9 cellular contexts compared by ENCODE assay signal in genomic region chr10:3094565-3095168, GRCh38. TPM values are rescaled to one million over a fixed set of nuclear protein-coding genes. Genes with fewer than 3 reads are reported as not detected.
A peak's percentile ranks its signal among the peaks of the same experiment; 100 is the strongest.
DNase-seq lines count a peak whose midpoint lies in the region; ATAC-seq, FAIRE-seq and TF ChIP-seq lines count a peak whose summit lies in the region.
"Had no signal": no experiment of that assay in that cellular context is flagged by ENCODE, and none has a peak within 500 bp of the region (broad histone marks: within the 10 kb centered on the region; RNA-seq: fewer than 3 reads in every experiment).

No MANE protein-coding gene starts in this region.

- H2BK15ac ChIP-seq in mesenchymal stem cell (ENCODE audit: low read depth, poor library complexity, severe bottlenecking), result no peak overlapping the region

- TF ChIP-seq POLR2A in HepG2 (IDR thresholded peaks at IDR 0.05; ENCODE audit: insufficient read depth in 1 of 2, low read depth in 2 of 2, low read length in 2 of 2), result no peak
- TF ChIP-seq POLR2A in right lobe of liver (IDR thresholded peaks at IDR 0.05), result no peak
- TF ChIP-seq POLR2A in GM12878 (IDR thresholded peaks at IDR 0.05; ENCODE audit: low read depth, low read length), result no peak
- no peak for TF ChIP-seq POLR2A in uterus (IDR thresholded peaks at IDR 0.05)

- TF ChIP-seq EP300 in HepG2 (IDR thresholded peaks at IDR 0.05; ENCODE audit: low read depth in 2 of 2, low read length in 2 of 2), result no peak
- TF ChIP-seq EP300 in HepG2 (CRISPR knock-in tag; IDR thresholded peaks at IDR 0.05; ENCODE audit: borderline replicate concordance), result no peak
- no peak for TF ChIP-seq EP300 in GM12878 (IDR thresholded peaks at IDR 0.05; ENCODE audit: borderline replicate concordance in 1 of 2, control insufficient read depth in 1 of 2, low read depth in 2 of 2, low read length in 2 of 2)

- H2AFZ ChIP-seq in HepG2 (ENCODE audit: low read length), result no peak overlapping the region
- H2AFZ ChIP-seq in GM12878 (ENCODE audit: control insufficient read depth, low read depth, low read length), result no peak overlapping the region
- no peak overlapping the region for H2AFZ ChIP-seq in mesenchymal stem cell (ENCODE audit: low read depth, low read length)

- H2BK12ac ChIP-seq in mesenchymal stem cell (ENCODE audit: low read length in 2 of 2), result peak overlapping the region in 1 of 2 experiments; percentile 57

- TF ChIP-seq RAD21 in HepG2 (CRISPR knock-in tag; IDR thresholded peaks at IDR 0.05) (no peak), GM12878 (IDR thresholded peaks at IDR 0.05; ENCODE audit: insufficient read depth, low read depth, low read length) (no peak)

- H3K27me3 ChIP-seq in HepG2 (ENCODE audit: control insufficient read depth in 1 of 2, insufficient read depth in 2 of 2, low read length in 2 of 2), result no peaks in the 10 kb centered on the region; a peak in 1 of 5 replicates
- H3K27me3 ChIP-seq in right lobe of liver, result no peaks in the 10 kb centered on the region
- H3K27me3 ChIP-seq in GM12878 (replicated peaks in 1 of 2; ENCODE audit: control insufficient read depth in 2 of 2, insufficient read depth in 2 of 2, low read length in 1 of 2), result no peaks in the 10 kb centered on the region
- H3K27me3 ChIP-seq in mesenchymal stem cell (ENCODE audit: control insufficient read depth in 1 of 2, insufficient read depth in 1 of 2, low read length in 2 of 2), result no peaks in the 10 kb centered on the region
- no peaks in the 10 kb centered on the region for H3K27me3 ChIP-seq in uterus
- no peaks in the 10 kb centered on the region for H3K27me3 ChIP-seq in SJCRH30

- SMC1A ChIA-PET in GM12878 (lab: Charles Lee; ENCODE audit: uncharacterized antibody, unreplicated experiment), result no interaction called here

- intact Hi-C loops in HepG2 (cut with micrococcal nuclease; ENCODE audit: unreplicated experiment) (no loop called here), right lobe of liver (cut with DNase I) (no loop called here), GM12878 (cut with micrococcal nuclease; ENCODE audit: unreplicated experiment) (no loop called here), uterus (cut with DNase I; ENCODE audit: low total_unique reads) (no loop called here)

- no peak for ATAC-seq in HepG2
- ATAC-seq in right lobe of liver, result no peak
- ATAC-seq in GM12878, result no peak
- no peak for ATAC-seq in GM19023 (IDR thresholded peaks at IDR 0.05; ENCODE audit: unreplicated experiment)

- peak overlapping the region in 1 of 2 experiments; percentile 68 for H3K18ac ChIP-seq in mesenchymal stem cell (ENCODE audit: low read depth in 1 of 2, low read length in 2 of 2)

- no peak overlapping the region for H4K8ac ChIP-seq in mesenchymal stem cell (ENCODE audit: low read length)

- CTCF ChIA-PET in HepG2 (lab: Yijun Ruan, JAX; ENCODE audit: low intra/inter-chr PET ratio, low total read pairs), result no interaction called here
- CTCF ChIA-PET in GM12878 (lab: Yijun Ruan, JAX), result interaction anchor here (1.1 kb wide), 1 partner anchor 51 kb away, joined by 3 read pairs; no protein-coding TSS in a partner anchor

- H4K20me1 ChIP-seq in HepG2 (ENCODE audit: insufficient read depth, low read length) (no peaks in the 10 kb centered on the region), GM12878 (ENCODE audit: control insufficient read depth, insufficient read depth) (peaks cover 8% of the 10 kb centered on the region)

- RAD21 ChIA-PET in GM12878 (lab: Charles Lee; ENCODE audit: unreplicated experiment), result no interaction called here

- in situ Hi-C loops in HepG2 (cut with HindIII; ENCODE audit: extremely low pct_ligation_motif_present, low pct_unique_long_range_greater_than_20kb) (no loop called here), GM12878 (cut with MboI) (no loop called here)

- H3K4ac ChIP-seq in mesenchymal stem cell (ENCODE audit: low read depth in 1 of 2, low read length in 2 of 2), result peak overlapping the region; percentile 53 to 62

- H3K79me2 ChIP-seq in HepG2 (ENCODE audit: insufficient read depth, low read length) (no peaks in the 10 kb centered on the region), GM12878 (ENCODE audit: control insufficient read depth, insufficient read depth, low read length) (peaks cover 57% of the 10 kb centered on the region)

- H3K9me3 ChIP-seq in HepG2 (ENCODE audit: low read length) (no peaks in the 10 kb centered on the region), right lobe of liver (no peaks in the 10 kb centered on the region), GM12878 (replicated peaks; ENCODE audit: control insufficient read depth, insufficient read depth, low read length) (no peaks in the 10 kb centered on the region), mesenchymal stem cell (ENCODE audit: control insufficient read depth, low read length) (no peaks in the 10 kb centered on the region), uterus (no peaks in the 10 kb centered on the region), SJCRH30 (replicated peaks) (no peaks in the 10 kb centered on the region)

- no peak overlapping the region for H3K9ac ChIP-seq in HepG2 (ENCODE audit: insufficient read depth, low read depth, low read length)
- H3K9ac ChIP-seq in GM12878 (ENCODE audit: control insufficient read depth, insufficient read depth, low read length), result no peak overlapping the region
- peak overlapping the region; percentile 84 for H3K9ac ChIP-seq in mesenchymal stem cell (ENCODE audit: low read length)

- BruUV-seq in HepG2 (replicated peaks; lab: Mats Ljungman, UMichigan), result no TSS peak
- no TSS peak for BruUV-seq in GM12878 (replicated peaks; lab: Mats Ljungman, UMichigan)

- H2BK120ac ChIP-seq in mesenchymal stem cell (ENCODE audit: low read depth, low read length), result peak overlapping the region; percentile 52

- peaks cover 3% of the 10 kb centered on the region for H3K79me1 ChIP-seq in mesenchymal stem cell (replicated peaks; ENCODE audit: low read length, poor library complexity, severe bottlenecking)

- no peak overlapping the region for H3K23ac ChIP-seq in mesenchymal stem cell (ENCODE audit: low read length in 2 of 2)

- no peak overlapping the region for H4K91ac ChIP-seq in mesenchymal stem cell (ENCODE audit: low read length)

- DNase-seq in HepG2 (ENCODE audit: low spot score), result peak; percentile 16
- no peak for DNase-seq in right lobe of liver
- DNase-seq in GM12878 (ENCODE audit: low read depth, low spot score), result no peak
- peak; percentile 30 for DNase-seq in mesenchymal stem cell
- DNase-seq in uterus, result no peak
- no peak for DNase-seq in SJCRH30
- DNase-seq in Ammon's horn (ENCODE audit: low spot score), result no peak

- WGBS in HepG2 (ENCODE audit: low lambda C conversion rate), result 63% methylated on average over 4 of the region's 6 CpGs
- 37% methylated on average over 6 of the region's 6 CpGs for WGBS in right lobe of liver (ENCODE audit: insufficient coverage, low coverage, low lambda C conversion rate, missing lambda C conversion rate)
- 97% methylated on average over 6 of the region's 6 CpGs for WGBS in GM12878 (ENCODE audit: insufficient coverage, insufficient replicate concordance, low lambda C conversion rate, missing lambda C conversion rate)
- 28% methylated on average over 6 of the region's 6 CpGs for WGBS in mesenchymal stem cell

- no peak overlapping the region for H3K4me2 ChIP-seq in HepG2 (ENCODE audit: low read depth, low read length)
- H3K4me2 ChIP-seq in GM12878 (ENCODE audit: control insufficient read depth, insufficient read depth), result no peak overlapping the region
- no peak overlapping the region for H3K4me2 ChIP-seq in mesenchymal stem cell (ENCODE audit: low read length, poor library complexity, severe bottlenecking)

- H3K4me3 ChIP-seq in HepG2 (replicated peaks in 1 of 3; ENCODE audit: insufficient read depth in 1 of 3, low read depth in 2 of 3, low read length in 3 of 3), result no peak overlapping the region
- no peak overlapping the region for H3K4me3 ChIP-seq in right lobe of liver
- H3K4me3 ChIP-seq in GM12878, result no peak overlapping the region
- H3K4me3 ChIP-seq in mesenchymal stem cell (ENCODE audit: insufficient read depth in 1 of 2, low read depth in 1 of 2, low read length in 2 of 2), result peak overlapping the region in 1 of 2 experiments; percentile 50
- H3K4me3 ChIP-seq in uterus, result no peak overlapping the region
- no peak overlapping the region for H3K4me3 ChIP-seq in SJCRH30

- H2AK5ac ChIP-seq in mesenchymal stem cell (ENCODE audit: low read length, severe bottlenecking), result peak overlapping the region; percentile 89

- H2BK5ac ChIP-seq in mesenchymal stem cell (ENCODE audit: low read depth, low read length, poor library complexity, severe bottlenecking), result peak overlapping the region; percentile 86

- H3K4me1 ChIP-seq in HepG2 (ENCODE audit: insufficient read depth, low read length) (peaks cover 52% of the 10 kb centered on the region), right lobe of liver (no peaks in the 10 kb centered on the region), GM12878 (ENCODE audit: control insufficient read depth, insufficient read depth, low read length) (peaks cover 26% of the 10 kb centered on the region), mesenchymal stem cell (ENCODE audit: control insufficient read depth, insufficient read depth, low read depth, low read length) (peaks cover 51% of the 10 kb centered on the region), uterus (peaks cover 3 to 10% of the 10 kb centered on the region in 2 donors), SJCRH30 (no peaks in the 10 kb centered on the region)

- POLR2A ChIA-PET in HepG2 (lab: Yijun Ruan, JAX) (interaction anchor here (1.5 kb wide), 1 partner anchor 78 kb away, joined by 3 read pairs; the partner anchor contains the start of gene PITRM1), GM12878 (lab: Charles Lee) (no interaction called here)

- H3K36me3 ChIP-seq in HepG2 (replicated peaks in 1 of 2; ENCODE audit: control insufficient read depth in 1 of 2, insufficient read depth in 2 of 2, low read length in 2 of 2) (no peaks in the 10 kb centered on the region), right lobe of liver (no peaks in the 10 kb centered on the region), GM12878 (ENCODE audit: control insufficient read depth in 2 of 2, insufficient read depth in 2 of 2, low read length in 1 of 2) (peaks cover 13 to 23% of the 10 kb centered on the region in 2 experiments), mesenchymal stem cell (ENCODE audit: control insufficient read depth in 1 of 2, insufficient read depth in 2 of 2, low read depth in 1 of 2, low read length in 2 of 2) (peaks cover 0 to 2% of the 10 kb centered on the region in 2 experiments), uterus (no peaks in the 10 kb centered on the region), SJCRH30 (no peaks in the 10 kb centered on the region)

- H3K27ac ChIP-seq in HepG2 (ENCODE audit: extremely low read length, insufficient read depth, low read length) (peak overlapping the region; percentile 59), right lobe of liver (peak overlapping the region in 1 of 3 donors; percentile 2), GM12878 (ENCODE audit: control insufficient read depth, insufficient read depth) (peak overlapping the region; percentile 22; the same call in 1 of the 2 replicates), mesenchymal stem cell (ENCODE audit: low read length, poor library complexity, severe bottlenecking) (peak overlapping the region; percentile 98), uterus (peak overlapping the region; percentile 83 to 95), SJCRH30 (no peak overlapping the region)

- no peak overlapping the region for H3K14ac ChIP-seq in mesenchymal stem cell (ENCODE audit: low read length in 2 of 2)

- FAIRE-seq in HepG2 (lab: Jason Lieb, UNC) (no peak), GM12878 (lab: Jason Lieb, UNC) (no peak)
- FAIRE-seq: urothelium cell line had no signal

- no peak for TF ChIP-seq CTCF in HepG2 (CRISPR knock-in tag; IDR thresholded peaks at IDR 0.05)
- TF ChIP-seq CTCF in right lobe of liver (IDR thresholded peaks at IDR 0.05), result no peak
- no peak for TF ChIP-seq CTCF in GM12878 (IDR thresholded peaks at IDR 0.05 in 2 of 3, conservative IDR thresholded peaks at IDR 0.05 in 1 of 3; ENCODE audit: control insufficient read depth in 2 of 3, extremely low read depth in 1 of 3, insufficient read depth in 1 of 3, low read depth in 3 of 3, low read length in 3 of 3)
- TF ChIP-seq CTCF in uterus (IDR thresholded peaks at IDR 0.05), result no peak

RNA-seq across cellular contexts. Expression of gene PFKP, which starts 27.3 kb away (rescaled TPM):
- total RNA-seq in HepG2 (2016; rRNA removed; fragmentation: Illumina TruSeq; extraction: Trizol), result 0.80 and 1.3 TPM in 2 replicates
- total RNA-seq in HepG2 (2016; cell fraction: cytosol; rRNA removed; fragmentation: Illumina TruSeq; extraction: Trizol; ENCODE audit: low read depth), result 0.26 and 0.51 TPM in 2 replicates
- total RNA-seq in HepG2 (2016; cell fraction: insoluble cytoplasmic fraction; rRNA removed; fragmentation: Illumina TruSeq; extraction: Trizol), result 0.52 and 0.78 TPM in 2 replicates
- 0.72 and 1.1 TPM in 2 replicates for total RNA-seq in HepG2 (2016; cell fraction: membrane; rRNA removed; fragmentation: Illumina TruSeq; extraction: Trizol)
- total RNA-seq in HepG2 (2016; cell fraction: nucleus; rRNA removed; fragmentation: Illumina TruSeq; extraction: Trizol), result 1.5 and 2.3 TPM in 2 replicates
- 1.9 and 2.4 TPM in 2 replicates for polyA plus RNA-seq in HepG2 (2011; rRNA removed)
- 1.1 and 2.1 TPM in 2 replicates for polyA plus RNA-seq in HepG2 (2011; cell fraction: cytosol; rRNA removed)
- polyA plus RNA-seq in HepG2 (2011; cell fraction: nucleus; rRNA removed), result 4.2 and 9.0 TPM in 2 replicates
- polyA plus RNA-seq in HepG2 (2012), result 1.1 and 1.3 TPM in 2 replicates
- 0.06 and 0.10 TPM in 2 replicates for polyA plus RNA-seq in HepG2 (2016; cell fraction: cytosol; fragmentation: Illumina TruSeq; extraction: Trizol; ENCODE audit: low read depth)
- 0.36 and 0.66 TPM in 2 replicates for polyA plus RNA-seq in HepG2 (2016; cell fraction: insoluble cytoplasmic fraction; fragmentation: Illumina TruSeq; extraction: Trizol; ENCODE audit: low read depth)
- 0.11 and 0.49 TPM in 2 replicates for polyA plus RNA-seq in HepG2 (2016; cell fraction: membrane; fragmentation: Illumina TruSeq; extraction: Trizol; ENCODE audit: low read depth)
- polyA plus RNA-seq in HepG2 (2016; cell fraction: nucleus; fragmentation: Illumina TruSeq; extraction: Trizol; ENCODE audit: insufficient read depth, low read depth), result 0.51 and 1.1 TPM in 2 replicates
- 4.4 and 87.6 TPM in 2 replicates for polyA minus RNA-seq in HepG2 (2011; rRNA and poly(A)+ RNA removed; ENCODE audit: low replicate concordance)
- 2.4 and 2.7 TPM in 2 replicates for polyA minus RNA-seq in HepG2 (2011; cell fraction: cytosol; rRNA and poly(A)+ RNA removed)
- polyA minus RNA-seq in HepG2 (2011; cell fraction: nucleus; rRNA and poly(A)+ RNA removed), result 1.5 and 3.5 TPM in 2 replicates
- 10 to 100 TPM in 3 of 6 experiments, 1 to 10 TPM in 2, under 1 TPM in 1; 0.66 to 24.1 (median 9.2) TPM for total RNA-seq in right lobe of liver
- total RNA-seq in GM12878 (2013; cell fraction: nucleolus; rRNA removed), result 462 and 515 TPM in 2 replicates
- total RNA-seq in GM12878 (2014; rRNA removed), result 111 and 118 TPM in 2 replicates
- total RNA-seq in GM12878 (2014; rRNA removed; fragmentation: Illumina TruSeq; extraction: Trizol), result 69.5 and 79.2 TPM in 2 replicates
- total RNA-seq in GM12878 (2021), result 129 and 130 TPM in 2 replicates
- polyA plus RNA-seq in GM12878 (2011; ENCODE audit: low read depth), result 73.8 TPM
- 107 and 145 TPM in 2 replicates for polyA plus RNA-seq in GM12878 (2011; rRNA removed)
- 117 and 136 TPM in 2 replicates for polyA plus RNA-seq in GM12878 (2011; cell fraction: cytosol; rRNA removed)
- polyA plus RNA-seq in GM12878 (2011; cell fraction: nucleus; rRNA removed), result 731 and 734 TPM in 2 replicates
- polyA plus RNA-seq in GM12878 (2012), result 117 and 160 TPM in 2 replicates
- 61.8 and 62.4 TPM in 2 replicates for polyA plus RNA-seq in GM12878 (2014; fragmentation: Illumina TruSeq; extraction: Trizol)
- polyA plus RNA-seq in GM12878 (2014; fragmentation: Nextera tagmentation; extraction: Ambion mirVana), result 10 to 100 TPM; 27.0 to 45.0 TPM
- polyA plus RNA-seq in GM12878 (2014; rRNA removed), result 90.7 and 99.9 TPM in 2 replicates
- 100 to 1,000 TPM; 101 to 111 TPM for polyA plus RNA-seq in GM12878 (2016; fragmentation: Nextera tagmentation; extraction: Ambion mirVana)
- 99.6 and 153 TPM in 2 replicates for polyA minus RNA-seq in GM12878 (2011; rRNA and poly(A)+ RNA removed)
- 77.0 and 77.2 TPM in 2 replicates for polyA minus RNA-seq in GM12878 (2011; cell fraction: cytosol; rRNA and poly(A)+ RNA removed)
- 161 and 211 TPM in 2 replicates for polyA minus RNA-seq in GM12878 (2011; cell fraction: nucleus; rRNA and poly(A)+ RNA removed)
- 57.2 TPM for polyA plus RNA-seq in mesenchymal stem cell (2013, experiment 1 of 2)
- polyA plus RNA-seq in mesenchymal stem cell (2013, experiment 2 of 2), result 54.3 TPM
- total RNA-seq in uterus, result 10 to 100 TPM; 22.9 to 74.5 (median 43.8) TPM
- 34.5 and 37.6 TPM in 2 replicates for total RNA-seq in SJCRH30 (2014; rRNA removed; shearing (Covaris generic))

Comparison
In these comparisons a context has a peak if more than half of its experiments do, and no peak if none do; other contexts are left out.
1. DNase-seq: peak in HepG2 (single experiment) and mesenchymal stem cell (single experiment); none in right lobe of liver (0 of 3), GM12878 (single experiment), uterus (0 of 2), SJCRH30 (0 of 2) and Ammon's horn (single experiment).